ENCODE assay signal across 7 cellular contexts in genomic region chr4:22410645-22411247, GRCh38.
DNase-seq lines count a peak whose midpoint lies in the region; ATAC-seq, FAIRE-seq and TF ChIP-seq lines count a peak whose summit lies in the region.

No MANE protein-coding gene starts in this region.

- peak overlapping the region; percentile 41 for H3K27ac Mint-ChIP-seq in progenitor cell of endocrine pancreas

- no peak for ATAC-seq in GM18907 (IDR thresholded peaks at IDR 0.05; ENCODE audit: unreplicated experiment)
- no peak for ATAC-seq in GM21717 (IDR thresholded peaks at IDR 0.05; ENCODE audit: unreplicated experiment)

- DNase-seq in GM06990 (ENCODE audit: extremely low read depth, insufficient read length) (peak; percentile 31), NCI-H1105 treated with DMSO at 0.1 percent for 48 hours (lab: John Stamatoyannopoulos, UW) (peak; percentile 37), progenitor cell of endocrine pancreas (ENCODE audit: low spot score, unreplicated experiment) (no peak)
- DNase-seq in activated CD4-positive, CD25-positive, alpha-beta regulatory T cell treated with anti-CD3 and anti-CD28 coated beads, Interleukin-2, amount 50 U/mL, for 72 hours = no peak

- no peak overlapping the region for H3K4me3 ChIP-seq in GM06990 (replicated peaks; ENCODE audit: low read depth, low read length)

- TF ChIP-seq CTCF in GM06990 (IDR thresholded peaks at IDR 0.05; ENCODE audit: insufficient read depth, low read length, poor library complexity, severe bottlenecking) (peak; percentile 46), progenitor cell of endocrine pancreas (IDR thresholded peaks at IDR 0.05; ENCODE audit: unreplicated experiment) (peak; percentile 75)

- peak; percentile 97 for FAIRE-seq in colon (lab: Jason Lieb, UNC)

- H3K4me1 Mint-ChIP-seq in progenitor cell of endocrine pancreas (ENCODE audit: low read depth) = no peaks in the 10 kb centered on the region

- H3K36me3 Mint-ChIP-seq in progenitor cell of endocrine pancreas (ENCODE audit: insufficient read depth) = peaks cover 15% of the 10 kb centered on the region

- no peak overlapping the region for H3K4me3 Mint-ChIP-seq in progenitor cell of endocrine pancreas (ENCODE audit: low read depth)

- no peaks in the 10 kb centered on the region for H3K27me3 ChIP-seq in GM06990 (replicated peaks; ENCODE audit: control insufficient read depth, insufficient read depth, low read length)

- no peaks in the 10 kb centered on the region for H3K27me3 Mint-ChIP-seq in progenitor cell of endocrine pancreas

- no peaks in the 10 kb centered on the region for H3K36me3 ChIP-seq in GM06990 (ENCODE audit: control insufficient read depth, insufficient read depth, low read length)

- H3K9me3 Mint-ChIP-seq in progenitor cell of endocrine pancreas (ENCODE audit: low read depth) = no peaks in the 10 kb centered on the region

Comparison
In these comparisons a context has a peak if more than half of its experiments do, and no peak if none do; other contexts are left out.
1. DNase-seq: peak in GM06990 (single experiment) and NCI-H1105 treated with DMSO at 0.1 percent for 48 hours (single experiment); none in progenitor cell of endocrine pancreas (single experiment) and activated CD4-positive, CD25-positive, alpha-beta regulatory T cell treated with anti-CD3 and anti-CD28 coated beads, Interleukin-2, amount 50 U/mL, for 72 hours (single experiment).